In the genomic region with DNA sequence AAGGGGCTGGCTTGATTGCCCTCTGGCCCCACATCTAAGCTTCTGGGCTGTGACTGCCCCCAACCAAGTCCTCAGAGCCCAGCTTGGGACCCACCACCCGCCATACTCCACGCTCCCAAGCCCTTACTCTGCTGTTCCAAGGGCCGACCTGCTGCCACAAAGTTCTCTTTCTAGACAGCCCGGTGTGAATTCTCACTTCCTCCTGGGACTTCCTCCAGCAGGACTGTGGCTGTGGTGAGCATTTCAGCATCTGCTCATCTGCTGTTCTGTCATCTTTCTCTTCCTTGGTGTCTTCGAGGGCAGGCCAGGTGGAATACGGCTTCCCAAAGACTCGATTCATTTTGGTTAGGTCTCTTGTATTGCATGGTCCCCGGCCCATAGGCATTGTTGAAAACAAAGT, we compare ENCODE assay signal across 8 cellular contexts.
DNase-seq lines count a peak whose midpoint lies in the region; ATAC-seq and TF ChIP-seq lines count a peak whose summit lies in the region.
"Not testable (repeated sequence)": the region's sequence is repeated elsewhere in the genome, so short reads cannot be mapped to it uniquely, and the experiment has no call there.

No MANE protein-coding gene starts in this region.

- H3K27me3 Mint-ChIP-seq in activated naive CD8-positive, alpha-beta T cell treated with anti-CD3 and anti-CD28 coated beads, Interleukin-2, amount 10 ng/mL, durations not matched to agents 7 days and 5 days; natural killer cell treated with Interleukin-12 subunit alpha and Interleukin-12 subunit beta and Interleukin-15 and Interleukin-18, amount 100 ng/mL, for 72 hours: not testable (repeated sequence)

- peak overlapping the region in 7 of 11 experiments; percentile 47 to 75 (median 54); a peak in 13 of 22 replicates for H3K27ac ChIP-seq in BLaER1 treated with 17β-estradiol and CSF1 and Interleukin-3, amounts not matched to agents 10 nM and 100 nM
- not testable (repeated sequence) for H3K27ac ChIP-seq in PC-9

- TF ChIP-seq CTCF in PC-9 (conservative IDR thresholded peaks at IDR 0.05): not testable (repeated sequence)

- H3K9me3 ChIP-seq in BLaER1 treated with 17β-estradiol and CSF1 and Interleukin-3, amounts not matched to agents 10 nM and 100 nM (replicated peaks in 1 of 11); PC-9 (ENCODE audit: insufficient read depth, low read depth): not testable (repeated sequence)

- peak overlapping the region in 1 of 11 experiments; percentile 19; a peak in 1 of 22 replicates for H3K9ac ChIP-seq in BLaER1 treated with 17β-estradiol and CSF1 and Interleukin-3, amounts not matched to agents 10 nM and 100 nM

- not testable (repeated sequence) for H3K9me3 Mint-ChIP-seq in activated naive CD8-positive, alpha-beta T cell treated with anti-CD3 and anti-CD28 coated beads, Interleukin-2, amount 10 ng/mL, durations not matched to agents 7 days and 5 days; natural killer cell treated with Interleukin-12 subunit alpha and Interleukin-12 subunit beta and Interleukin-15 and Interleukin-18, amount 100 ng/mL, for 72 hours

- not testable (repeated sequence) for H2AFZ ChIP-seq in PC-9

- POLR2A ChIA-PET in PC-9 (lab: Charles Lee; ENCODE audit: unreplicated experiment); activated naive CD8-positive, alpha-beta T cell treated with anti-CD3 and anti-CD28 coated beads, Interleukin-2, amount 10 ng/mL, durations not matched to agents 7 days and 5 days (lab: Charles Lee): not testable (repeated sequence)

- H3K4me3 ChIP-seq in BLaER1 treated with 17β-estradiol and CSF1 and Interleukin-3, amounts not matched to agents 10 nM and 100 nM; PC-9: not testable (repeated sequence)

- H3K4me1 ChIP-seq in BLaER1 treated with 17β-estradiol and CSF1 and Interleukin-3, amounts not matched to agents 10 nM and 100 nM: peaks cover 35 to 47% (median 40%) of the 10 kb centered on the region in 10 experiments
- H3K4me1 ChIP-seq in PC-9 (replicated peaks; ENCODE audit: insufficient read depth): not testable (repeated sequence)

- not testable (repeated sequence) for H3K27ac Mint-ChIP-seq in activated naive CD8-positive, alpha-beta T cell treated with anti-CD3 and anti-CD28 coated beads, Interleukin-2, amount 10 ng/mL, durations not matched to agents 7 days and 5 days; natural killer cell treated with Interleukin-12 subunit alpha and Interleukin-12 subunit beta and Interleukin-15 and Interleukin-18, amount 100 ng/mL, for 72 hours

- H3K27me3 ChIP-seq in BLaER1 treated with 17β-estradiol and CSF1 and Interleukin-3, amounts not matched to agents 10 nM and 100 nM; PC-9 (ENCODE audit: insufficient read depth, low read depth): not testable (repeated sequence)

- not testable (repeated sequence) for H3F3A ChIP-seq in PC-9 (ENCODE audit: insufficient read depth, low read depth)

- H3K79me2 ChIP-seq in PC-9 (ENCODE audit: low read depth): peaks cover 38% of the 10 kb centered on the region

- TSS peak; percentile 5 for BruUV-seq in PC-9 (replicated peaks; lab: Mats Ljungman, UMichigan)

- peaks cover 15 to 34% (median 32%) of the 10 kb centered on the region in 11 experiments for H4K20me1 ChIP-seq in BLaER1 treated with 17β-estradiol and CSF1 and Interleukin-3, amounts not matched to agents 10 nM and 100 nM
- H4K20me1 ChIP-seq in PC-9 (ENCODE audit: insufficient read depth): peaks cover 14% of the 10 kb centered on the region

- ATAC-seq in GM18870 (IDR thresholded peaks at IDR 0.05; ENCODE audit: unreplicated experiment) (peak; percentile 36), GM21529 (IDR thresholded peaks at IDR 0.05; ENCODE audit: unreplicated experiment) (peak; percentile 40), HG02759 (IDR thresholded peaks at IDR 0.05; ENCODE audit: unreplicated experiment) (peak; percentile 39), HG03175 (IDR thresholded peaks at IDR 0.05; ENCODE audit: unreplicated experiment) (peak; percentile 38)
- peak; percentile 4 for ATAC-seq in activated naive CD8-positive, alpha-beta T cell treated with anti-CD3 and anti-CD28 coated beads, Interleukin-2, amount 10 ng/mL, durations not matched to agents 7 days and 5 days (ENCODE audit: low read depth)
- ATAC-seq in natural killer cell treated with Interleukin-12 subunit alpha and Interleukin-12 subunit beta and Interleukin-15 and Interleukin-18, amount 100 ng/mL, for 72 hours: peak; percentile 46 to 54

- peaks cover 16% of the 10 kb centered on the region for H3K4me1 Mint-ChIP-seq in activated naive CD8-positive, alpha-beta T cell treated with anti-CD3 and anti-CD28 coated beads, Interleukin-2, amount 10 ng/mL, durations not matched to agents 7 days and 5 days
- peaks cover 11 to 15% of the 10 kb centered on the region in 2 donors for H3K4me1 Mint-ChIP-seq in natural killer cell treated with Interleukin-12 subunit alpha and Interleukin-12 subunit beta and Interleukin-15 and Interleukin-18, amount 100 ng/mL, for 72 hours (ENCODE audit: low read depth in 2 of 2)

- intact Hi-C loops in PC-9 (cut with micrococcal nuclease; ENCODE audit: unreplicated experiment): loop anchor here (10.0 kb wide), 1 partner anchor 562 kb away; a partner anchor contains a TSS

- H3K36me3 ChIP-seq in BLaER1 treated with 17β-estradiol and CSF1 and Interleukin-3, amounts not matched to agents 10 nM and 100 nM: peaks cover 18 to 22% (median 20%) of the 10 kb centered on the region in 11 experiments
- not testable (repeated sequence) for H3K36me3 ChIP-seq in PC-9 (ENCODE audit: low read depth)

- H3K9me2 ChIP-seq in PC-9 (ENCODE audit: insufficient read depth): not testable (repeated sequence)

- CTCF ChIA-PET in PC-9 (lab: Charles Lee): not testable (repeated sequence)

- not testable (repeated sequence) for H3K4me2 ChIP-seq in BLaER1 treated with 17β-estradiol and CSF1 and Interleukin-3, amounts not matched to agents 10 nM and 100 nM; PC-9

- not testable (repeated sequence) for DNase-seq in PC-9; activated naive CD8-positive, alpha-beta T cell treated with anti-CD3 and anti-CD28 coated beads, Interleukin-2, amount 10 ng/mL, durations not matched to agents 7 days and 5 days; natural killer cell treated with Interleukin-12 subunit alpha and Interleukin-12 subunit beta and Interleukin-15 and Interleukin-18, amount 100 ng/mL, for 72 hours (ENCODE audit: low spot score)

- H3K4me3 Mint-ChIP-seq in activated naive CD8-positive, alpha-beta T cell treated with anti-CD3 and anti-CD28 coated beads, Interleukin-2, amount 10 ng/mL, durations not matched to agents 7 days and 5 days; natural killer cell treated with Interleukin-12 subunit alpha and Interleukin-12 subunit beta and Interleukin-15 and Interleukin-18, amount 100 ng/mL, for 72 hours: not testable (repeated sequence)

- H3K36me3 Mint-ChIP-seq in activated naive CD8-positive, alpha-beta T cell treated with anti-CD3 and anti-CD28 coated beads, Interleukin-2, amount 10 ng/mL, durations not matched to agents 7 days and 5 days; natural killer cell treated with Interleukin-12 subunit alpha and Interleukin-12 subunit beta and Interleukin-15 and Interleukin-18, amount 100 ng/mL, for 72 hours: not testable (repeated sequence)
